ENCODE assay signal across 13 cellular contexts in the genomic region with DNA sequence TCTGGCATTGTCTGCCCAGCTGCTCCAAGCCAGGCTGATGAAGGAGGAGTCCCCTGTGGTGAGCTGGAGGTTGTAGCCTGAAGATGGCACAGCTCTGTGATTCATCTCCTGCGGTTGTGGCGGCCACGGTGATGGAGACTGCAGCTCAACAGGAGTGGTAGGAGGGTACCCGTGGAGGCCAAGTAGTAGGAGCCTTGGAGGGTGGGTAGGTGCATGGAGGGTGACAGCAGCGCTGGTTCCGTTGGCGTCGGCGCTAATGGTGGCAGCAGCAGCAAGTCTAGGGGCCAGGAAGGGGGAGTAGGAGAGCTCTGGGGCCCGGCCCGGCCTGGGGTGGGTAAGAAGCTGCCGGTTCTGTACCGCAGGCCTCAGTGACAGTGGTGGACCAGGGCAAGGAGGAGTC.
"Had no signal": no experiment of that assay in that cellular context is flagged by ENCODE, and none has a peak within 500 bp of the region (broad histone marks: within the 10 kb centered on the region; RNA-seq: fewer than 3 reads in every experiment).

No MANE protein-coding gene starts in this region.

- H3K4me3 Mint-ChIP-seq: dendritic cell treated with granulocyte-macrophage colony-stimulating factor and Interleukin-4, amounts not matched to agents 40 ng/mL and 50 ng/mL, for 4 days had no signal

- H3K4me3 ChIP-seq: right atrium auricular region, upper lobe of left lung had no signal

- H3K36me3 Mint-ChIP-seq: activated naive CD4-positive, alpha-beta T cell treated with anti-CD3 and anti-CD28 coated beads, Interleukin-2, amount 50 U/mL, for 72 hours had no signal

- H3K27ac ChIP-seq: right atrium auricular region, upper lobe of left lung had no signal

- H3K4me1 ChIP-seq: right atrium auricular region, upper lobe of left lung had no signal

- H3K27me3 Mint-ChIP-seq: brain had no signal

- DNase-seq: activated CD4-positive, alpha-beta T cell treated with anti-CD3 and anti-CD28 coated beads for 48 hours; activated T-cell treated with anti-CD3 and anti-CD28 coated beads for 4 hours; amniotic stem cell; hypothalamus; kidney glomerular epithelial cell; small intestine; substantia nigra; T-helper 1 cell had no signal

- ATAC-seq: activated naive CD4-positive, alpha-beta T cell treated with anti-CD3 and anti-CD28 coated beads, Interleukin-2, amount 50 U/mL, for 72 hours had no signal

- H3K4me1 Mint-ChIP-seq: brain had no signal

- H3K27me3 ChIP-seq: right atrium auricular region, upper lobe of left lung had no signal

- H3K27ac Mint-ChIP-seq: dendritic cell treated with granulocyte-macrophage colony-stimulating factor and Interleukin-4, amounts not matched to agents 40 ng/mL and 50 ng/mL, for 4 days had no signal

- H3K9me3 ChIP-seq: right atrium auricular region, upper lobe of left lung had no signal

- H3K9me3 Mint-ChIP-seq: activated naive CD4-positive, alpha-beta T cell treated with anti-CD3 and anti-CD28 coated beads, Interleukin-2, amount 50 U/mL, for 72 hours; brain; dendritic cell treated with granulocyte-macrophage colony-stimulating factor and Interleukin-4, amounts not matched to agents 40 ng/mL and 50 ng/mL, for 4 days had no signal

- H3K36me3 ChIP-seq: right atrium auricular region, upper lobe of left lung had no signal
